In the genomic region with DNA sequence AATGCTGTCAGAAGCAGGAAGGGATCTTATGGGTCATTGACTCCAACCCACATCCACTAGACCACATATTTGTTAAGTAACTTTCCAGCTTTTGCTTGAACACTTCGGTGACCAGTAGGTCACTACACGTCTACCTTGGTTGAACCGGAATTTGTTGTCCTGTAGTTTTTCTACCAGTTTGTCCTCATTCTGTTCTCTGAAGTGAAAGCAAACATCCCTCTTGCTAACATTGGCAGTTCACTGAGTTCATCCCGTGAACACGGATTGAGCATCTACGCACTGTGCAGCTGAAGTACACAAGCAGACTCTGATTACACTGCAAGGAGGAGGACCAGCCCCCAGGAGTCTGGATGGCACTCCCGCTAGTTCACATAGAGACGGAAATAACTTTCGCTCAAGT, we compare ENCODE assay signal across 20 cellular contexts.
DNase-seq lines count a peak whose midpoint lies in the region; ATAC-seq, FAIRE-seq and TF ChIP-seq lines count a peak whose summit lies in the region.
"Had no signal": no experiment of that assay in that cellular context is flagged by ENCODE, and none has a peak within 500 bp of the region (broad histone marks: within the 10 kb centered on the region; RNA-seq: fewer than 3 reads in every experiment).

No MANE protein-coding gene starts in this region.

- intact Hi-C loops in kidney (cut with DNase I), result no loop called here

- H3K27ac ChIP-seq in astrocyte (ENCODE audit: low read depth, low read length) (no peak overlapping the region), kidney (ENCODE audit: low read depth in 2 of 2, low read length in 2 of 2) (peak overlapping the region; percentile 29 to 39)
- H3K27ac ChIP-seq: adrenal gland had no signal

- peaks cover 20% of the 10 kb centered on the region for H3K36me3 Mint-ChIP-seq in astrocyte (ENCODE audit: low read depth, unreplicated experiment)

- H3K36me3 ChIP-seq in astrocyte (ENCODE audit: insufficient read depth, low read length) (peaks cover 10% of the 10 kb centered on the region), kidney (ENCODE audit: control insufficient read depth in 1 of 2, insufficient read depth in 2 of 2, low read length in 2 of 2) (peaks cover 17 to 20% of the 10 kb centered on the region in 2 donors)

- DNase-seq in AG10803 (ENCODE audit: low read depth), result peak; percentile 25
- peak; percentile 64 for DNase-seq in astrocyte (ENCODE audit: low read depth)
- no peak for DNase-seq in kidney
- peak; percentile 13 for DNase-seq in non-pigmented ciliary epithelial cell (ENCODE audit: low read depth)
- no peak for DNase-seq in G401 (ENCODE audit: low spot score)
- DNase-seq in COR-L47 (lab: John Stamatoyannopoulos, UW), result no peak
- DNase-seq: activated CD8-positive, alpha-beta memory T cell treated with anti-CD3 and anti-CD28 coated beads for 24 hours; adrenal gland; GDM1; heart right ventricle; MM.1S; NCI-H1694 treated with DMSO at 0.1 percent for 48 hours; substantia nigra had no signal

- H4K20me1 ChIP-seq in astrocyte (ENCODE audit: insufficient read depth, low read length), result no peaks in the 10 kb centered on the region

- no peak for FAIRE-seq in astrocyte (lab: Jason Lieb, UNC)
- FAIRE-seq in kidney (lab: Jason Lieb, UNC), result peak; percentile 77
- FAIRE-seq: GM12892, keratinocyte had no signal

- H3K27me3 ChIP-seq in astrocyte (ENCODE audit: insufficient read depth, low read length), result no peaks in the 10 kb centered on the region
- H3K27me3 ChIP-seq: adrenal gland, heart right ventricle had no signal

- H3K4me1 Mint-ChIP-seq in astrocyte (ENCODE audit: low read depth, unreplicated experiment), result peaks cover 22% of the 10 kb centered on the region
- H3K4me1 Mint-ChIP-seq: activated T-helper 17 cell treated with anti-CD3 and anti-CD28 coated beads, Interleukin-2, amount 50 U/mL, for 72 hours had no signal

- H3K4me3 ChIP-seq in AG10803 (ENCODE audit: low read length), result no peak overlapping the region
- no peak overlapping the region for H3K4me3 ChIP-seq in astrocyte (ENCODE audit: insufficient read depth, low read depth, low read length)
- H3K4me3 ChIP-seq in kidney (ENCODE audit: low read length in 2 of 2), result peak overlapping the region; percentile 21 to 38
- H3K4me3 ChIP-seq: adrenal gland, GM23338, heart right ventricle had no signal

- H3K4me2 ChIP-seq in astrocyte (ENCODE audit: low read length), result no peak overlapping the region

- H2AFZ ChIP-seq in astrocyte (ENCODE audit: low read depth, low read length), result no peak overlapping the region
- H2AFZ ChIP-seq: GM23338 had no signal

- H3K4me1 ChIP-seq in astrocyte (ENCODE audit: insufficient read depth, low read length), result no peaks in the 10 kb centered on the region
- H3K4me1 ChIP-seq in kidney (ENCODE audit: control insufficient read depth in 1 of 2, insufficient read depth in 1 of 2, low read depth in 1 of 2, low read length in 2 of 2), result peaks cover 8 to 9% of the 10 kb centered on the region in 2 donors
- H3K4me1 ChIP-seq: adrenal gland had no signal

- H3K9ac ChIP-seq in astrocyte (ENCODE audit: low read length) (no peak overlapping the region), kidney (ENCODE audit: low read length in 2 of 2) (peak overlapping the region in 1 of 2 donors; percentile 0)

- H3K9me3 ChIP-seq in astrocyte (ENCODE audit: insufficient read depth, low read depth, low read length) (no peaks in the 10 kb centered on the region), kidney (ENCODE audit: control insufficient read depth in 1 of 2, low read length in 2 of 2) (no peaks in the 10 kb centered on the region)
- H3K9me3 ChIP-seq: adrenal gland, heart right ventricle had no signal

- no peak overlapping the region for H3K27ac Mint-ChIP-seq in astrocyte (ENCODE audit: unreplicated experiment)
- H3K27ac Mint-ChIP-seq: activated T-helper 17 cell treated with anti-CD3 and anti-CD28 coated beads, Interleukin-2, amount 50 U/mL, for 72 hours; GM23338 had no signal

- no peaks in the 10 kb centered on the region for H3K27me3 Mint-ChIP-seq in astrocyte (ENCODE audit: low read depth, unreplicated experiment)

- no peak for ATAC-seq in HG03342 (IDR thresholded peaks at IDR 0.05; ENCODE audit: unreplicated experiment)
- ATAC-seq in HG02970 (IDR thresholded peaks at IDR 0.05; ENCODE audit: low FRiP score, unreplicated experiment), result no peak
- ATAC-seq: activated T-helper 17 cell treated with anti-CD3 and anti-CD28 coated beads, Interleukin-2, amount 50 U/mL, for 72 hours; Panc1 had no signal

- no peaks in the 10 kb centered on the region for H3K79me2 ChIP-seq in astrocyte (ENCODE audit: insufficient read depth, low read length)

- H3K9me3 Mint-ChIP-seq in astrocyte (ENCODE audit: unreplicated experiment), result peaks cover 3% of the 10 kb centered on the region
- H3K9me3 Mint-ChIP-seq: activated T-helper 17 cell treated with anti-CD3 and anti-CD28 coated beads, Interleukin-2, amount 50 U/mL, for 72 hours; GM23338 had no signal

- no peak overlapping the region for H3K4me3 Mint-ChIP-seq in astrocyte (ENCODE audit: unreplicated experiment)
- H3K4me3 Mint-ChIP-seq: activated T-helper 17 cell treated with anti-CD3 and anti-CD28 coated beads, Interleukin-2, amount 50 U/mL, for 72 hours; GM23338 had no signal

- in situ Hi-C loops in G401 (cut with HindIII; ENCODE audit: low sequenced_read_pairs), result no loop called here

- TF ChIP-seq CTCF in AG10803 (conservative IDR thresholded peaks at IDR 0.05; ENCODE audit: low read length), result no peak
- no peak for TF ChIP-seq CTCF in astrocyte (IDR thresholded peaks at IDR 0.05; ENCODE audit: insufficient read depth, low read depth, low read length)
- TF ChIP-seq CTCF in kidney (IDR thresholded peaks at IDR 0.05; ENCODE audit: borderline replicate concordance, extremely low read depth, insufficient read depth), result no peak

Comparison
In these comparisons a context has a peak if more than half of its experiments do, and no peak if none do; other contexts are left out.
1. DNase-seq: peak in AG10803 (single experiment), astrocyte (single experiment) and non-pigmented ciliary epithelial cell (single experiment); none in kidney (single experiment), G401 (single experiment) and COR-L47 (single experiment).
2. H3K4me3 ChIP-seq: peak in kidney (2 of 2); none in AG10803 (single experiment) and astrocyte (single experiment).